Comparison of ENCODE assay signal across 8 cellular contexts in genomic region chr20:15236812-15237211, GRCh38.
DNase-seq lines count a peak whose midpoint lies in the region; ATAC-seq and TF ChIP-seq lines count a peak whose summit lies in the region.

No MANE protein-coding gene starts in this region.

- H3K27ac ChIP-seq in OCI-LY1 (ENCODE audit: low read depth, low read length, poor library complexity, severe bottlenecking) (no peak overlapping the region), thyroid gland (no peak overlapping the region)
- no peak overlapping the region for H3K27ac ChIP-seq in naive thymus-derived CD4-positive, alpha-beta T cell (ENCODE audit: low read depth, low read length)

- peak; percentile 80 for ATAC-seq in GM18517 (IDR thresholded peaks at IDR 0.05; ENCODE audit: unreplicated experiment)
- ATAC-seq in HG03175 (IDR thresholded peaks at IDR 0.05; ENCODE audit: unreplicated experiment): peak; percentile 83
- ATAC-seq in T-helper 17 cell: no peak
- no peak for ATAC-seq in naive thymus-derived CD4-positive, alpha-beta T cell

- DNase-seq in AML-193 (lab: John Stamatoyannopoulos, UW) (peak; percentile 39 to 47), fibroblast of the aortic adventitia (ENCODE audit: low read depth) (peak; percentile 23), thyroid gland (peak; percentile 37 to 48), T-helper 17 cell (no peak)
- DNase-seq in naive thymus-derived CD4-positive, alpha-beta T cell: no peak

- intact Hi-C loops in thyroid gland (cut with DNase I): no loop called here
- intact Hi-C loops in naive thymus-derived CD4-positive, alpha-beta T cell (cut with micrococcal nuclease): no loop called here

- no peak overlapping the region for H3K9ac ChIP-seq in OCI-LY1 (ENCODE audit: low read length)

- H3K4me1 ChIP-seq in OCI-LY1 (ENCODE audit: insufficient read depth, low read length, severe bottlenecking): no peaks in the 10 kb centered on the region
- no peaks in the 10 kb centered on the region for H3K4me1 ChIP-seq in thyroid gland
- no peaks in the 10 kb centered on the region for H3K4me1 ChIP-seq in naive thymus-derived CD4-positive, alpha-beta T cell (ENCODE audit: control insufficient read depth in 2 of 2, insufficient read depth in 2 of 2, low read length in 2 of 2)

- no peaks in the 10 kb centered on the region for H3K27me3 Mint-ChIP-seq in T-helper 17 cell
- H3K27me3 Mint-ChIP-seq in naive thymus-derived CD4-positive, alpha-beta T cell: peaks cover 0 to 3% (median 0%) of the 10 kb centered on the region in 5 donors

- peaks cover 0 to 16% (median 2%) of the 10 kb centered on the region in 11 donors for H3K9me3 Mint-ChIP-seq in naive thymus-derived CD4-positive, alpha-beta T cell

- TF ChIP-seq POLR2A in thyroid gland (IDR thresholded peaks at IDR 0.05): no peak

- H3K4me3 Mint-ChIP-seq in T-helper 17 cell: no peak overlapping the region
- no peak overlapping the region for H3K4me3 Mint-ChIP-seq in naive thymus-derived CD4-positive, alpha-beta T cell

- no peaks in the 10 kb centered on the region for H4K20me1 ChIP-seq in OCI-LY1 (ENCODE audit: insufficient read depth, low read length)

- no peak overlapping the region for H3K27ac Mint-ChIP-seq in T-helper 17 cell
- no peak overlapping the region for H3K27ac Mint-ChIP-seq in naive thymus-derived CD4-positive, alpha-beta T cell

- TF ChIP-seq CTCF in OCI-LY1 (IDR thresholded peaks at IDR 0.05; ENCODE audit: low read length) (peak; percentile 70), fibroblast of the aortic adventitia (IDR thresholded peaks at IDR 0.05; ENCODE audit: insufficient read depth, low read length) (peak; percentile 50), thyroid gland (IDR thresholded peaks at IDR 0.05) (peak in 4 of 6 experiments; percentile 51 to 55 (median 52))

- H3K4me3 ChIP-seq in OCI-LY1 (ENCODE audit: low read depth, low read length, poor library complexity, severe bottlenecking): no peak overlapping the region
- H3K4me3 ChIP-seq in fibroblast of the aortic adventitia (ENCODE audit: low read depth, low read length): no peak overlapping the region
- no peak overlapping the region for H3K4me3 ChIP-seq in thyroid gland (replicated peaks in 1 of 3)
- H3K4me3 ChIP-seq in naive thymus-derived CD4-positive, alpha-beta T cell (ENCODE audit: low read length): no peak overlapping the region

- H3K79me2 ChIP-seq in OCI-LY1 (ENCODE audit: insufficient read depth, low read length): no peaks in the 10 kb centered on the region

- 22 to 26% methylated on average over 1 of the region's 1 CpG for WGBS in thyroid gland, 2 donors

- H3K4me1 Mint-ChIP-seq in T-helper 17 cell: no peaks in the 10 kb centered on the region
- H3K4me1 Mint-ChIP-seq in naive thymus-derived CD4-positive, alpha-beta T cell: no peaks in the 10 kb centered on the region

- H3K9me2 ChIP-seq in OCI-LY1 (ENCODE audit: low read depth, low read length): no peaks in the 10 kb centered on the region

- POLR2A ChIA-PET in naive thymus-derived CD4-positive, alpha-beta T cell (lab: Charles Lee): no interaction called here

- H3K36me3 Mint-ChIP-seq in T-helper 17 cell (ENCODE audit: low read depth): no peaks in the 10 kb centered on the region
- no peaks in the 10 kb centered on the region for H3K36me3 Mint-ChIP-seq in naive thymus-derived CD4-positive, alpha-beta T cell

- H3K9me3 ChIP-seq in OCI-LY1 (ENCODE audit: low read length) (no peaks in the 10 kb centered on the region), thyroid gland (no peaks in the 10 kb centered on the region), T-helper 17 cell (ENCODE audit: control insufficient read depth, low read length, poor library complexity, severe bottlenecking) (no peaks in the 10 kb centered on the region)
- H3K9me3 ChIP-seq in naive thymus-derived CD4-positive, alpha-beta T cell (ENCODE audit: control insufficient read depth in 2 of 3, low read length in 3 of 3): no peaks in the 10 kb centered on the region

- H3K27me3 ChIP-seq in OCI-LY1 (ENCODE audit: insufficient read depth, low read length): no peaks in the 10 kb centered on the region
- no peaks in the 10 kb centered on the region for H3K27me3 ChIP-seq in thyroid gland
- H3K27me3 ChIP-seq in naive thymus-derived CD4-positive, alpha-beta T cell (ENCODE audit: control insufficient read depth in 2 of 2, insufficient read depth in 2 of 2, low read length in 2 of 2): no peaks in the 10 kb centered on the region

- no peak overlapping the region for H2AFZ ChIP-seq in OCI-LY1 (ENCODE audit: low read length)

- CTCF ChIA-PET in naive thymus-derived CD4-positive, alpha-beta T cell (lab: Charles Lee): no interaction called here

- H3K4me2 ChIP-seq in OCI-LY1 (ENCODE audit: low read length): no peak overlapping the region

- H3K36me3 ChIP-seq in OCI-LY1 (ENCODE audit: insufficient read depth, low read length) (no peaks in the 10 kb centered on the region), thyroid gland (no peaks in the 10 kb centered on the region)
- no peaks in the 10 kb centered on the region for H3K36me3 ChIP-seq in naive thymus-derived CD4-positive, alpha-beta T cell (ENCODE audit: control insufficient read depth in 2 of 3, insufficient read depth in 3 of 3, low read length in 3 of 3)

- H3F3A ChIP-seq in OCI-LY1 (ENCODE audit: insufficient read depth, low read length): no peaks in the 10 kb centered on the region

Comparison
In these comparisons a context has a peak if more than half of its experiments do, and no peak if none do; other contexts are left out.
1. DNase-seq: peak in AML-193 (2 of 2), fibroblast of the aortic adventitia (single experiment) and thyroid gland (2 of 2); none in T-helper 17 cell (0 of 3) and naive thymus-derived CD4-positive, alpha-beta T cell (0 of 9).
2. ATAC-seq: peak in GM18517 (single experiment) and HG03175 (single experiment); none in T-helper 17 cell (single experiment) and naive thymus-derived CD4-positive, alpha-beta T cell (single experiment).
3. Peak in every context shown above with its lines, with median percentiles within 50 percentile points of each other: CTCF ChIP-seq.